In genomic region chr14:22549304-22549962, GRCh38 we compare ENCODE assay signal across 10 cellular contexts. TPM values are rescaled to one million over a fixed set of nuclear protein-coding genes. Genes with fewer than 3 reads are reported as not detected.
A peak's percentile ranks its signal among the peaks of the same experiment; 100 is the strongest.
DNase-seq lines count a peak whose midpoint lies in the region; ATAC-seq and TF ChIP-seq lines count a peak whose summit lies in the region.
"Had no signal": no experiment of that assay in that cellular context is flagged by ENCODE, and none has a peak within 500 bp of the region (broad histone marks: within the 10 kb centered on the region; RNA-seq: fewer than 3 reads in every experiment).

No MANE protein-coding gene starts in this region.

- TF ChIP-seq POLR2A in testis (IDR thresholded peaks at IDR 0.05) (no peak), upper lobe of left lung (IDR thresholded peaks at IDR 0.05) (no peak)

- intact Hi-C loops in left ventricle myocardium inferior (cut with micrococcal nuclease) = no loop called here
- intact Hi-C loops in left ventricle myocardium superior (cut with micrococcal nuclease) = no loop called here
- intact Hi-C loops in testis (cut with DNase I; ENCODE audit: low total_unique reads) = no loop called here

- no peak for DNase-seq in left ventricle myocardium inferior
- DNase-seq in left ventricle myocardium superior = no peak
- peak; percentile 48 for DNase-seq in activated CD8-positive, alpha-beta memory T cell treated with anti-CD3 and anti-CD28 coated beads, Interleukin-2, amount 10 ng/mL, durations not matched to agents 7 days and 5 days
- no peak for DNase-seq in caudate nucleus (lab: John Stamatoyannopoulos, UW)
- DNase-seq in testis = no peak
- DNase-seq in upper lobe of left lung = no peak
- no peak for DNase-seq in coronary artery (ENCODE audit: low spot score)
- DNase-seq: AML-193, H9 had no signal

- peak overlapping the region; percentile 47 for H3K27ac ChIP-seq in left ventricle myocardium inferior (replicated peaks)
- H3K27ac ChIP-seq in mesodermal cell (ENCODE audit: low read depth, low read length, severe bottlenecking) = peak overlapping the region; percentile 33
- H3K27ac ChIP-seq in caudate nucleus (ENCODE audit: low read depth, low read length) = no peak overlapping the region
- H3K27ac ChIP-seq in testis = no peak overlapping the region
- H3K27ac ChIP-seq in upper lobe of left lung = peak overlapping the region in 2 of 4 donors; percentile 48 to 56
- H3K27ac ChIP-seq in coronary artery = peak overlapping the region in 1 of 2 donors; percentile 0

- ATAC-seq in left ventricle myocardium superior = no peak
- ATAC-seq in activated CD8-positive, alpha-beta memory T cell treated with anti-CD3 and anti-CD28 coated beads, Interleukin-2, amount 10 ng/mL, durations not matched to agents 7 days and 5 days = no peak
- ATAC-seq in upper lobe of left lung (ENCODE audit: low FRiP score in 2 of 2) = no peak

- 79 to 83% methylated on average over 7 of the region's 7 CpGs for WGBS in mesodermal cell (ENCODE audit: insufficient coverage in 2 of 2), 2 experiments
- WGBS in testis, 2 donors = 84 to 86% methylated on average over 7 of the region's 7 CpGs
- WGBS in upper lobe of left lung, 2 donors = 87 to 91% methylated on average over 7 of the region's 7 CpGs

- H3K27ac Mint-ChIP-seq in activated CD8-positive, alpha-beta memory T cell treated with anti-CD3 and anti-CD28 coated beads, Interleukin-2, amount 10 ng/mL, durations not matched to agents 7 days and 5 days = peak overlapping the region; percentile 99

- no peak overlapping the region for H3K4me3 ChIP-seq in left ventricle myocardium inferior
- H3K4me3 ChIP-seq in mesodermal cell (ENCODE audit: extremely low read depth, insufficient read depth, low read length, poor library complexity, severe bottlenecking) = no peak overlapping the region
- no peak overlapping the region for H3K4me3 ChIP-seq in testis
- H3K4me3 ChIP-seq in upper lobe of left lung = no peak overlapping the region
- no peak overlapping the region for H3K4me3 ChIP-seq in coronary artery

- H3K9me3 Mint-ChIP-seq in activated CD8-positive, alpha-beta memory T cell treated with anti-CD3 and anti-CD28 coated beads, Interleukin-2, amount 10 ng/mL, durations not matched to agents 7 days and 5 days (ENCODE audit: low read depth) = no peaks in the 10 kb centered on the region
- H3K9me3 Mint-ChIP-seq: H9 had no signal

- peaks cover 90% of the 10 kb centered on the region for H3K36me3 Mint-ChIP-seq in activated CD8-positive, alpha-beta memory T cell treated with anti-CD3 and anti-CD28 coated beads, Interleukin-2, amount 10 ng/mL, durations not matched to agents 7 days and 5 days

- H3K27me3 ChIP-seq in left ventricle myocardium inferior (ENCODE audit: low read depth) (no peaks in the 10 kb centered on the region), testis (no peaks in the 10 kb centered on the region), upper lobe of left lung (no peaks in the 10 kb centered on the region)

- no peaks in the 10 kb centered on the region for H3K36me3 ChIP-seq in left ventricle myocardium inferior
- H3K36me3 ChIP-seq in mesodermal cell (ENCODE audit: control insufficient read depth, insufficient read depth, low read length) = no peaks in the 10 kb centered on the region
- no peaks in the 10 kb centered on the region for H3K36me3 ChIP-seq in testis (ENCODE audit: low read depth, missing control alignments)
- no peaks in the 10 kb centered on the region for H3K36me3 ChIP-seq in upper lobe of left lung

- peaks cover 94% of the 10 kb centered on the region for H3K4me1 Mint-ChIP-seq in activated CD8-positive, alpha-beta memory T cell treated with anti-CD3 and anti-CD28 coated beads, Interleukin-2, amount 10 ng/mL, durations not matched to agents 7 days and 5 days

- no peaks in the 10 kb centered on the region for H3K9me3 ChIP-seq in left ventricle myocardium inferior (replicated peaks)
- H3K9me3 ChIP-seq in mesodermal cell (ENCODE audit: control insufficient read depth, low read length) = no peaks in the 10 kb centered on the region
- no peaks in the 10 kb centered on the region for H3K9me3 ChIP-seq in testis
- no peaks in the 10 kb centered on the region for H3K9me3 ChIP-seq in upper lobe of left lung

- H3K4me1 ChIP-seq in left ventricle myocardium inferior (peaks cover 38% of the 10 kb centered on the region), mesodermal cell (ENCODE audit: control insufficient read depth, insufficient read depth, low read length, poor library complexity, severe bottlenecking) (peaks cover 52% of the 10 kb centered on the region), testis (peaks cover 14% of the 10 kb centered on the region), upper lobe of left lung (peaks cover 2 to 7% (median 6%) of the 10 kb centered on the region in 4 donors)

- TF ChIP-seq EP300 in upper lobe of left lung (IDR thresholded peaks at IDR 0.05) = no peak

- CTCF ChIA-PET in activated CD8-positive, alpha-beta memory T cell treated with anti-CD3 and anti-CD28 coated beads, Interleukin-2, amount 10 ng/mL, durations not matched to agents 7 days and 5 days (lab: Charles Lee) = interaction anchor here (1.1 to 18.6 kb wide), 5 partner anchors 16 to 571 kb away, joined by 3 to 642 read pairs (median 5); no protein-coding TSS in a partner anchor

- TF ChIP-seq CTCF in left ventricle myocardium inferior (IDR thresholded peaks at IDR 0.05; ENCODE audit: borderline replicate concordance) = no peak
- no peak for TF ChIP-seq CTCF in testis (IDR thresholded peaks at IDR 0.05)
- TF ChIP-seq CTCF in upper lobe of left lung (IDR thresholded peaks at IDR 0.05) = no peak
- TF ChIP-seq CTCF in coronary artery (IDR thresholded peaks at IDR 0.05) = no peak

- H3K4me3 Mint-ChIP-seq in activated CD8-positive, alpha-beta memory T cell treated with anti-CD3 and anti-CD28 coated beads, Interleukin-2, amount 10 ng/mL, durations not matched to agents 7 days and 5 days = peak overlapping the region; percentile 73
- H3K4me3 Mint-ChIP-seq: H9 had no signal

- H3K27me3 Mint-ChIP-seq in activated CD8-positive, alpha-beta memory T cell treated with anti-CD3 and anti-CD28 coated beads, Interleukin-2, amount 10 ng/mL, durations not matched to agents 7 days and 5 days = no peaks in the 10 kb centered on the region

RNA-seq across cellular contexts. Expression of gene DAD1, which starts 39.6 kb away (rescaled TPM):
- total RNA-seq in left ventricle myocardium inferior (118 TPM), left ventricle myocardium superior (149 TPM), testis (100 to 1,000 TPM; 209 to 235 TPM), upper lobe of left lung (100 to 1,000 TPM in 4 of 6 donors, 10 to 100 TPM in 1, 1 to 10 TPM in 1; 8.4 to 188 (median 134) TPM)
- total RNA-seq in activated CD8-positive, alpha-beta memory T cell treated with anti-CD3 and anti-CD28 coated beads, Interleukin-2, amount 10 ng/mL, durations not matched to agents 7 days and 5 days = 100 to 1,000 TPM; 115 to 185 TPM
- polyA plus RNA-seq in mesodermal cell (2013, experiment 1 of 2) = 318 TPM
- polyA plus RNA-seq in mesodermal cell (2013, experiment 2 of 2) = 281 TPM
- polyA plus RNA-seq in testis (ENCODE audit: insufficient read depth, low read depth, low replicate concordance) = 350 TPM

RNA-seq across cellular contexts. Expression of gene ABHD4, which starts 48.7 kb away (rescaled TPM):
- total RNA-seq in left ventricle myocardium inferior (23.2 TPM), left ventricle myocardium superior (24.5 TPM), testis (100 to 1,000 TPM; 122 to 158 TPM), upper lobe of left lung (10 to 100 TPM; 20.1 to 31.3 (median 26.1) TPM)
- total RNA-seq in activated CD8-positive, alpha-beta memory T cell treated with anti-CD3 and anti-CD28 coated beads, Interleukin-2, amount 10 ng/mL, durations not matched to agents 7 days and 5 days = 10 to 100 TPM; 11.8 to 13.8 TPM
- 22.8 TPM for polyA plus RNA-seq in mesodermal cell (2013, experiment 1 of 2)
- 20.2 TPM for polyA plus RNA-seq in mesodermal cell (2013, experiment 2 of 2)
- polyA plus RNA-seq in testis (ENCODE audit: insufficient read depth, low read depth, low replicate concordance) = 111 TPM

Comparison
In these comparisons a context has a peak if more than half of its experiments do, and no peak if none do; other contexts are left out.
1. H3K27ac ChIP-seq: peak in left ventricle myocardium inferior (single experiment) and mesodermal cell (single experiment); none in caudate nucleus (single experiment) and testis (0 of 2).